8 cellular contexts compared by ENCODE assay signal in genomic region chr1:203871114-203871875, GRCh38. TPM values are rescaled to one million over a fixed set of nuclear protein-coding genes. Genes with fewer than 3 reads are reported as not detected.
DNase-seq lines count a peak whose midpoint lies in the region; ATAC-seq and TF ChIP-seq lines count a peak whose summit lies in the region.

No MANE protein-coding gene starts in this region.

- H3K4me1 Mint-ChIP-seq in CD4-positive, alpha-beta T cell (ENCODE audit: low read depth), result peaks cover 5% of the 10 kb centered on the region

- no peaks in the 10 kb centered on the region for H3K27me3 Mint-ChIP-seq in CD4-positive, alpha-beta T cell

- POLR2A ChIA-PET in CD4-positive, alpha-beta T cell (lab: Charles Lee), result no interaction called here

- peak overlapping the region; percentile 42 for H3K27ac Mint-ChIP-seq in CD4-positive, alpha-beta T cell

- ATAC-seq in CD4-positive, alpha-beta T cell (ENCODE audit: poor library complexity), result peak; percentile 78
- ATAC-seq in HG02798 (IDR thresholded peaks at IDR 0.05; ENCODE audit: poor library complexity, unreplicated experiment), result no peak

- no peaks in the 10 kb centered on the region for H3K9me3 Mint-ChIP-seq in CD4-positive, alpha-beta T cell

- intact Hi-C loops in CD4-positive, alpha-beta T cell (cut with DNase I, micrococcal nuclease), result no loop called here
- intact Hi-C loops in left ventricle myocardium inferior (cut with micrococcal nuclease), result loop anchor here (2.0 kb wide), 1 partner anchor 260 kb away; no protein-coding TSS in a partner anchor

- no peak overlapping the region for H3K4me3 Mint-ChIP-seq in CD4-positive, alpha-beta T cell

- no peak overlapping the region for H3K4me3 ChIP-seq in left ventricle myocardium inferior

- TF ChIP-seq CTCF in CD4-positive, alpha-beta T cell (IDR thresholded peaks at IDR 0.05), result peak; percentile 43
- TF ChIP-seq CTCF in left ventricle myocardium inferior (IDR thresholded peaks at IDR 0.05; ENCODE audit: borderline replicate concordance), result peak; percentile 89

- peaks cover 16% of the 10 kb centered on the region for H3K4me1 ChIP-seq in left ventricle myocardium inferior

- peaks cover 83% of the 10 kb centered on the region for H3K36me3 Mint-ChIP-seq in CD4-positive, alpha-beta T cell (ENCODE audit: low read depth)

- peaks cover 41% of the 10 kb centered on the region for H3K36me3 ChIP-seq in left ventricle myocardium inferior

- no peak overlapping the region for H3K27ac ChIP-seq in CD4-positive, alpha-beta T cell (ENCODE audit: low read depth, low read length)
- H3K27ac ChIP-seq in angular gyrus (ENCODE audit: low read depth, low read length), result peak overlapping the region; percentile 74
- H3K27ac ChIP-seq in left ventricle myocardium inferior (replicated peaks), result peak overlapping the region; percentile 47

- no peaks in the 10 kb centered on the region for H3K27me3 ChIP-seq in CD4-positive, alpha-beta T cell (ENCODE audit: control insufficient read depth, insufficient read depth, low read length)
- no peaks in the 10 kb centered on the region for H3K27me3 ChIP-seq in left ventricle myocardium inferior (ENCODE audit: low read depth)

- H3K9me3 ChIP-seq in CD4-positive, alpha-beta T cell (ENCODE audit: control insufficient read depth, low read length), result no peaks in the 10 kb centered on the region
- no peaks in the 10 kb centered on the region for H3K9me3 ChIP-seq in left ventricle myocardium inferior (replicated peaks)

- CTCF ChIA-PET in CD4-positive, alpha-beta T cell (lab: Charles Lee), result interaction anchor here (0.6 to 2.7 kb wide), 5 partner anchors 9 to 885 kb away, joined by 3 to 9 read pairs (median 3); no protein-coding TSS in a partner anchor

- no peak for DNase-seq in CD4-positive, alpha-beta T cell
- peak; percentile 60 for DNase-seq in H4 (ENCODE audit: low spot score)
- peak; percentile 63 for DNase-seq in NCI-H345 treated with DMSO at 0.1 percent for 48 hours (lab: John Stamatoyannopoulos, UW; ENCODE audit: unreplicated experiment)
- DNase-seq in left ventricle myocardium inferior, result no peak
- peak; percentile 79 for DNase-seq in putamen (ENCODE audit: low spot score)
- DNase-seq in activated CD4-positive, CD25-positive, alpha-beta regulatory T cell (lab: John Stamatoyannopoulos, UW), result no peak

RNA-seq across cellular contexts. Expression of gene SNRPE, which starts 9.9 kb away (rescaled TPM):
- 10 to 100 TPM; 63.0 to 65.9 TPM for total RNA-seq in CD4-positive, alpha-beta T cell
- 224 and 227 TPM in 2 replicates for total RNA-seq in H4 (2014; rRNA removed; shearing (Covaris generic))
- total RNA-seq in left ventricle myocardium inferior, result 46.7 TPM

Comparison
In these comparisons a context has a peak if more than half of its experiments do, and no peak if none do; other contexts are left out.
1. DNase-seq: peak in H4 (single experiment), NCI-H345 treated with DMSO at 0.1 percent for 48 hours (single experiment) and putamen (single experiment); none in CD4-positive, alpha-beta T cell (0 of 10), left ventricle myocardium inferior (single experiment) and activated CD4-positive, CD25-positive, alpha-beta regulatory T cell (0 of 4).